30 cellular contexts compared by ENCODE assay signal in the genomic region with DNA sequence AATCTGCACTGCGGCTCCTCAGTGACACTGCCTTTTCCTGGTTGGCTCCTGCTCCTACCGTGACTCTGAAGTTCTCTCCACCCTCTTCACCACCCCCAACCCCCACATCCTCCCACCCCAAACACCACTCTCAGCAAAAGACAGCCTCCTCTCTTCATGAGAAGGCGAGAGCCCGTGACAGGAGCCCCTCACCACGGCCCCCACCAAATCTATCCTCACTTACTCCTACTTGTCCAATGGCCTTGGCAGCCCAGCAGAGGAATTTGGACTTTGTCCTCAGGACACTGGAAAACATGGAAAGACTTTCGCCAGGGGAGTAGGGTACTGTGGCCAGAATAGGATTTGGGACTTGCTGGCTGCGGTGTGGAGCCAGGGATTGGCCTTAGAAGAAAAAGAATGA. TPM values are rescaled to one million over a fixed set of nuclear protein-coding genes. Genes with fewer than 3 reads are reported as not detected.
DNase-seq lines count a peak whose midpoint lies in the region; ATAC-seq, FAIRE-seq and TF ChIP-seq lines count a peak whose summit lies in the region.
"Had no signal": no experiment of that assay in that cellular context is flagged by ENCODE, and none has a peak within 500 bp of the region (broad histone marks: within the 10 kb centered on the region; RNA-seq: fewer than 3 reads in every experiment).

No MANE protein-coding gene starts in this region.

- peaks cover 0 to 4% of the 10 kb centered on the region in 2 donors for H3K36me3 ChIP-seq in thyroid gland

- ATAC-seq in GM18498 (IDR thresholded peaks at IDR 0.05; ENCODE audit: unreplicated experiment): no peak
- ATAC-seq: A549; activated CD8-positive, alpha-beta memory T cell treated with anti-CD3 and anti-CD28 coated beads, Interleukin-2, amount 10 ng/mL, durations not matched to agents 7 days and 5 days; natural killer cell; Panc1; T-helper 17 cell had no signal

- TF ChIP-seq CTCF in type B pancreatic cell (conservative IDR thresholded peaks at IDR 0.05) (no peak), thyroid gland (IDR thresholded peaks at IDR 0.05) (no peak)

- H3K4me3 ChIP-seq in thyroid gland (replicated peaks in 1 of 3): no peak overlapping the region
- H3K4me3 ChIP-seq: A549 had no signal

- H3K4me3 Mint-ChIP-seq in activated T-cell treated with anti-CD3 and anti-CD28 coated beads, Interleukin-2, amount 50 U/mL, for 24 hours: no peak overlapping the region
- H3K4me3 Mint-ChIP-seq in type B pancreatic cell: no peak overlapping the region
- H3K4me3 Mint-ChIP-seq: activated CD8-positive, alpha-beta memory T cell treated with anti-CD3 and anti-CD28 coated beads, Interleukin-2, amount 10 ng/mL, durations not matched to agents 7 days and 5 days; activated T-helper 1 cell treated with anti-CD3 and anti-CD28 coated beads, Interleukin-12 subunit alpha, Interleukin-12 subunit beta, Interleukin-2, Interleukin-4 antibody, amounts not matched to agents 30 ng/mL and 10 ng/mL and 1 ng/mL, durations not matched to agents 14 hours and 24 hours and 36 hours; natural killer cell; stimulated activated naive CD8-positive, alpha-beta T cell treated with anti-CD3 and anti-CD28 coated beads, Interleukin-15, Interleukin-2, amounts not matched to agents 100 ng/mL and 50 ng/mL, for 24 hours; T-helper 17 cell had no signal

- peaks cover 8% of the 10 kb centered on the region for H3K27me3 Mint-ChIP-seq in activated T-cell treated with anti-CD3 and anti-CD28 coated beads, Interleukin-2, amount 50 U/mL, for 24 hours
- no peaks in the 10 kb centered on the region for H3K27me3 Mint-ChIP-seq in type B pancreatic cell
- H3K27me3 Mint-ChIP-seq: stimulated activated naive CD8-positive, alpha-beta T cell treated with anti-CD3 and anti-CD28 coated beads, Interleukin-15, Interleukin-2, amounts not matched to agents 100 ng/mL and 50 ng/mL, for 24 hours had no signal

- FAIRE-seq in GM12892 (lab: Jason Lieb, UNC): no peak
- FAIRE-seq: A549, H54 had no signal

- no peak overlapping the region for H3K27ac Mint-ChIP-seq in activated T-cell treated with anti-CD3 and anti-CD28 coated beads, Interleukin-2, amount 50 U/mL, for 24 hours
- H3K27ac Mint-ChIP-seq in type B pancreatic cell: peak overlapping the region; percentile 11
- H3K27ac Mint-ChIP-seq: activated CD8-positive, alpha-beta memory T cell treated with anti-CD3 and anti-CD28 coated beads, Interleukin-2, amount 10 ng/mL, durations not matched to agents 7 days and 5 days; activated T-helper 1 cell treated with anti-CD3 and anti-CD28 coated beads, Interleukin-12 subunit alpha, Interleukin-12 subunit beta, Interleukin-2, Interleukin-4 antibody, amounts not matched to agents 30 ng/mL and 10 ng/mL and 1 ng/mL, durations not matched to agents 14 hours and 24 hours and 36 hours; natural killer cell; stimulated activated naive CD8-positive, alpha-beta T cell treated with anti-CD3 and anti-CD28 coated beads, Interleukin-15, Interleukin-2, amounts not matched to agents 100 ng/mL and 50 ng/mL, for 24 hours; T-helper 17 cell had no signal

- no peaks in the 10 kb centered on the region for H3K27me3 ChIP-seq in thyroid gland

- H3K4me1 Mint-ChIP-seq in activated T-cell treated with anti-CD3 and anti-CD28 coated beads, Interleukin-2, amount 50 U/mL, for 24 hours (ENCODE audit: low read depth): peaks cover 12% of the 10 kb centered on the region
- peaks cover 12% of the 10 kb centered on the region for H3K4me1 Mint-ChIP-seq in type B pancreatic cell (ENCODE audit: unreplicated experiment)

- TF ChIP-seq POLR2A in GM12892 (IDR thresholded peaks at IDR 0.05; ENCODE audit: low read depth, low read length) (no peak), thyroid gland (IDR thresholded peaks at IDR 0.05) (no peak)

- DNase-seq in activated T-cell treated with anti-CD3 and anti-CD28 coated beads, Interleukin-2, amount 50 U/mL, for 24 hours: peak; percentile 7
- no peak for DNase-seq in activated T-cell treated with anti-CD3 and anti-CD28 coated beads, Interleukin-2, amount 50 U/mL, for 1 hour
- DNase-seq in ecto neural progenitor cell (ENCODE audit: low spot score): peak; percentile 37
- DNase-seq in mucosa of gallbladder (ENCODE audit: low spot score): peak; percentile 57
- DNase-seq in type B pancreatic cell (ENCODE audit: extremely low spot score, unreplicated experiment): no peak
- no peak for DNase-seq in GM12892 (ENCODE audit: insufficient read length)
- no peak for DNase-seq in thyroid gland
- DNase-seq: activated CD8-positive, alpha-beta memory T cell treated with anti-CD3 and anti-CD28 coated beads, Interleukin-2, amount 10 ng/mL, durations not matched to agents 7 days and 5 days; DMS53; effector CD4-positive, alpha-beta T cell; GDM1; left cardiac atrium; midbrain; natural killer cell; NCI-H2171; NCI-H524 treated with DMSO at 0.1 percent for 48 hours; T-helper 17 cell; trophoblast cell had no signal

- 61% methylated on average over 7 of the region's 7 CpGs for WGBS in thyroid gland, 2 donors

- H3K36me3 Mint-ChIP-seq in activated T-cell treated with anti-CD3 and anti-CD28 coated beads, Interleukin-2, amount 50 U/mL, for 24 hours (ENCODE audit: low read depth): no peaks in the 10 kb centered on the region
- peaks cover under 1% of the 10 kb centered on the region for H3K36me3 Mint-ChIP-seq in type B pancreatic cell
- H3K36me3 Mint-ChIP-seq: CD8-positive, alpha-beta memory T cell; natural killer cell had no signal

- no peak overlapping the region for H3K27ac ChIP-seq in thyroid gland
- H3K27ac ChIP-seq: A549, KMS-11 had no signal

- no peaks in the 10 kb centered on the region for H3K9me3 ChIP-seq in thyroid gland
- H3K9me3 ChIP-seq: A549 had no signal

- H3K4me1 ChIP-seq in thyroid gland: peaks cover 0 to 13% of the 10 kb centered on the region in 2 donors
- H3K4me1 ChIP-seq: A549 had no signal

- intact Hi-C loops in thyroid gland (cut with DNase I): no loop called here

- peaks cover 5% of the 10 kb centered on the region for H3K9me3 Mint-ChIP-seq in activated T-cell treated with anti-CD3 and anti-CD28 coated beads, Interleukin-2, amount 50 U/mL, for 24 hours
- no peaks in the 10 kb centered on the region for H3K9me3 Mint-ChIP-seq in type B pancreatic cell
- H3K9me3 Mint-ChIP-seq: natural killer cell had no signal

RNA-seq across cellular contexts. Expression of a gene that starts 6.9 kb away (rescaled TPM):
- total RNA-seq in mucosa of gallbladder: 75.9 TPM
- 19.8 and 51.7 TPM in 2 replicates for total RNA-seq in type B pancreatic cell (ENCODE audit: low replicate concordance)
- not detected for polyA plus RNA-seq in GM12892 (2012; ENCODE audit: missing spikeins)
- total RNA-seq in thyroid gland: 100 to 1,000 TPM in 2 of 4 donors, 10 to 100 TPM in 2; 50.8 to 127 (median 89.8) TPM
- total RNA-seq: activated CD8-positive, alpha-beta memory T cell treated with anti-CD3 and anti-CD28 coated beads, Interleukin-2, amount 10 ng/mL, durations not matched to agents 7 days and 5 days; activated T-helper 1 cell treated with anti-CD3 and anti-CD28 coated beads, Interleukin-12 subunit alpha, Interleukin-12 subunit beta, Interleukin-2, Interleukin-4 antibody, amounts not matched to agents 30 ng/mL and 10 ng/mL and 1 ng/mL, durations not matched to agents 14 hours and 24 hours and 36 hours; CD8-positive, alpha-beta memory T cell; HT1080; natural killer cell; osteocyte; T-helper 17 cell had no signal
- polyA plus RNA-seq: A549; CD8-positive, alpha-beta memory T cell had no signal

RNA-seq across cellular contexts. Expression of a gene that starts 8.7 kb away (rescaled TPM):
- total RNA-seq in mucosa of gallbladder (47.9 TPM), type B pancreatic cell (ENCODE audit: low replicate concordance) (9.9 and 17.2 TPM in 2 replicates), thyroid gland (10 to 100 TPM; 22.7 to 49.7 (median 36.3) TPM)
- not detected for polyA plus RNA-seq in GM12892 (2012; ENCODE audit: missing spikeins)
- total RNA-seq: activated CD8-positive, alpha-beta memory T cell treated with anti-CD3 and anti-CD28 coated beads, Interleukin-2, amount 10 ng/mL, durations not matched to agents 7 days and 5 days; activated T-helper 1 cell treated with anti-CD3 and anti-CD28 coated beads, Interleukin-12 subunit alpha, Interleukin-12 subunit beta, Interleukin-2, Interleukin-4 antibody, amounts not matched to agents 30 ng/mL and 10 ng/mL and 1 ng/mL, durations not matched to agents 14 hours and 24 hours and 36 hours; CD8-positive, alpha-beta memory T cell; cerebellum; HT1080; left cardiac atrium; natural killer cell; osteocyte; right cardiac atrium; T-helper 17 cell had no signal
- polyA plus RNA-seq: A549; CD8-positive, alpha-beta memory T cell had no signal

RNA-seq across cellular contexts. Expression of a gene that starts 24.1 kb away (rescaled TPM):
- total RNA-seq in mucosa of gallbladder (23.3 TPM), type B pancreatic cell (ENCODE audit: low replicate concordance) (1.3 TPM in 1 of 2 replicates, not detected in the other), thyroid gland (10 to 100 TPM; 30.6 to 65.1 (median 47.7) TPM)
- 1.3 TPM for polyA plus RNA-seq in GM12892 (2012; ENCODE audit: missing spikeins)
- total RNA-seq: osteocyte, T-helper 17 cell had no signal
- polyA plus RNA-seq: A549; CD8-positive, alpha-beta memory T cell had no signal

Comparison
In these comparisons a context has a peak if more than half of its experiments do, and no peak if none do; other contexts are left out.
1. DNase-seq: peak in activated T-cell treated with anti-CD3 and anti-CD28 coated beads, Interleukin-2, amount 50 U/mL, for 24 hours (single experiment), ecto neural progenitor cell (single experiment) and mucosa of gallbladder (single experiment); none in activated T-cell treated with anti-CD3 and anti-CD28 coated beads, Interleukin-2, amount 50 U/mL, for 1 hour (single experiment), type B pancreatic cell (single experiment), GM12892 (single experiment) and thyroid gland (0 of 2).
2. RNA of a gene that starts 24.1 kb away (total RNA-seq): 30.6 to 65.1 TPM in thyroid gland and 23.3 TPM in mucosa of gallbladder (single experiment); 1.3 TPM in type B pancreatic cell; every median in the first group is over 10 times any median in the second.